Comparison of ENCODE assay signal across 24 cellular contexts in genomic region chr3:29475854-29476253, GRCh38.
DNase-seq lines count a peak whose midpoint lies in the region; ATAC-seq and TF ChIP-seq lines count a peak whose summit lies in the region.
"Had no signal": no experiment of that assay in that cellular context is flagged by ENCODE, and none has a peak within 500 bp of the region (broad histone marks: within the 10 kb centered on the region; RNA-seq: fewer than 3 reads in every experiment).

No MANE protein-coding gene starts in this region.

- CTCF ChIA-PET in GM10248 (lab: Yijun Ruan, JAX), result no interaction called here

- H3K36me3 ChIP-seq in H7 (replicated peaks; ENCODE audit: control insufficient read depth, insufficient read depth, low read length) (no peaks in the 10 kb centered on the region), NT2/D1 (ENCODE audit: insufficient read depth, insufficient read length, low read length) (no peaks in the 10 kb centered on the region)
- H3K36me3 ChIP-seq: BLaER1, thoracic aorta had no signal

- peak; percentile 72 for DNase-seq in H7
- DNase-seq in NT2/D1 (ENCODE audit: low read depth, low spot score), result peak; percentile 38
- peak; percentile 65 for DNase-seq in iPS-NIHi11 (ENCODE audit: low spot score)
- DNase-seq in progenitor cell of endocrine pancreas (ENCODE audit: low spot score, unreplicated experiment), result no peak
- DNase-seq in stimulated activated CD4-positive, alpha-beta T cell treated with anti-CD3 and anti-CD28 coated beads, Interleukin-12 subunit alpha, Interleukin-12 subunit beta, amount 100 ng/mL, for 4 hours, result no peak
- DNase-seq in SIG-M5 (lab: John Stamatoyannopoulos, UW), result no peak
- no peak for DNase-seq in GM10248 (ENCODE audit: extremely low spot score)
- DNase-seq: activated CD4-positive, alpha-beta T cell treated with anti-CD3 and anti-CD28 coated beads, Interleukin-2, amount 50 U/mL, for 48 hours; activated naive CD4-positive, alpha-beta T cell treated with anti-CD3 and anti-CD28 coated beads, Interleukin-2, amount 50 U/mL, for 16 hours; COR-L47; DMS79 treated with DMSO at 0.1 percent for 48 hours; left colon; mesenchymal stem cell; NCI-H1092 treated with DMSO at 0.1 percent for 48 hours; NCI-H187; NCI-H774; nucleus accumbens; T-helper 1 cell had no signal

- POLR2A ChIA-PET in GM10248 (lab: Yijun Ruan, JAX), result no interaction called here

- H3K27ac Mint-ChIP-seq in progenitor cell of endocrine pancreas, result peak overlapping the region; percentile 54
- H3K27ac Mint-ChIP-seq: stimulated activated naive CD8-positive, alpha-beta T cell treated with anti-CD3 and anti-CD28 coated beads, Interleukin-15, Interleukin-2, amounts not matched to agents 100 ng/mL and 50 ng/mL, for 24 hours had no signal

- no peaks in the 10 kb centered on the region for H3K4me1 ChIP-seq in NT2/D1 (ENCODE audit: insufficient read depth, insufficient read length)
- H3K4me1 ChIP-seq: BLaER1 had no signal

- no peaks in the 10 kb centered on the region for H3K27me3 ChIP-seq in H7 (ENCODE audit: control insufficient read depth, insufficient read depth, low read length)
- no peaks in the 10 kb centered on the region for H3K27me3 ChIP-seq in NT2/D1 (ENCODE audit: insufficient read depth, insufficient read length)
- H3K27me3 ChIP-seq: BLaER1 had no signal

- peaks cover 8% of the 10 kb centered on the region for H3K4me1 Mint-ChIP-seq in progenitor cell of endocrine pancreas (ENCODE audit: low read depth)

- TF ChIP-seq CTCF in progenitor cell of endocrine pancreas (IDR thresholded peaks at IDR 0.05; ENCODE audit: unreplicated experiment) (no peak), GM10248 (IDR thresholded peaks at IDR 0.05; ENCODE audit: control extremely low read depth, extremely low read depth, low read depth, missing control alignments) (no peak)

- H3K9ac ChIP-seq in NT2/D1 (ENCODE audit: insufficient read length, low read depth), result no peak overlapping the region
- H3K9ac ChIP-seq: BLaER1 had no signal

- ATAC-seq in GM21786 (IDR thresholded peaks at IDR 0.05; ENCODE audit: unreplicated experiment), result no peak
- ATAC-seq: activated CD4-positive, CD25-positive, alpha-beta regulatory T cell treated with anti-CD3 and anti-CD28 coated beads, Interleukin-2, amount 50 U/mL, for 24 hours; HepG2; left colon had no signal

- H3K9me3 Mint-ChIP-seq in progenitor cell of endocrine pancreas (ENCODE audit: low read depth), result no peaks in the 10 kb centered on the region
- H3K9me3 Mint-ChIP-seq: stimulated activated naive CD8-positive, alpha-beta T cell treated with anti-CD3 and anti-CD28 coated beads, Interleukin-15, Interleukin-2, amounts not matched to agents 100 ng/mL and 50 ng/mL, for 24 hours had no signal

- H3K4me3 ChIP-seq in H7 (ENCODE audit: insufficient read depth, low read depth, low read length) (no peak overlapping the region), NT2/D1 (ENCODE audit: insufficient read length, low read depth) (no peak overlapping the region)
- H3K4me3 ChIP-seq: BLaER1, thoracic aorta had no signal

- no peaks in the 10 kb centered on the region for H3K36me3 Mint-ChIP-seq in progenitor cell of endocrine pancreas (ENCODE audit: insufficient read depth)

- no peak overlapping the region for H3K4me3 Mint-ChIP-seq in progenitor cell of endocrine pancreas (ENCODE audit: low read depth)
- H3K4me3 Mint-ChIP-seq: stimulated activated naive CD8-positive, alpha-beta T cell treated with anti-CD3 and anti-CD28 coated beads, Interleukin-15, Interleukin-2, amounts not matched to agents 100 ng/mL and 50 ng/mL, for 24 hours had no signal

- H3K9me3 ChIP-seq in NT2/D1 (ENCODE audit: insufficient read depth, low read length), result peaks cover 9% of the 10 kb centered on the region; the same call in 1 of the 2 replicates
- H3K9me3 ChIP-seq: thoracic aorta had no signal

- no peaks in the 10 kb centered on the region for H3K27me3 Mint-ChIP-seq in progenitor cell of endocrine pancreas
- H3K27me3 Mint-ChIP-seq: stimulated activated naive CD8-positive, alpha-beta T cell treated with anti-CD3 and anti-CD28 coated beads, Interleukin-15, Interleukin-2, amounts not matched to agents 100 ng/mL and 50 ng/mL, for 24 hours had no signal

Comparison
In these comparisons a context has a peak if more than half of its experiments do, and no peak if none do; other contexts are left out.
1. DNase-seq: peak in H7 (single experiment), NT2/D1 (single experiment) and iPS-NIHi11 (single experiment); none in progenitor cell of endocrine pancreas (single experiment), stimulated activated CD4-positive, alpha-beta T cell treated with anti-CD3 and anti-CD28 coated beads, Interleukin-12 subunit alpha, Interleukin-12 subunit beta, amount 100 ng/mL, for 4 hours (single experiment), SIG-M5 (single experiment) and GM10248 (single experiment).